In the genomic region with DNA sequence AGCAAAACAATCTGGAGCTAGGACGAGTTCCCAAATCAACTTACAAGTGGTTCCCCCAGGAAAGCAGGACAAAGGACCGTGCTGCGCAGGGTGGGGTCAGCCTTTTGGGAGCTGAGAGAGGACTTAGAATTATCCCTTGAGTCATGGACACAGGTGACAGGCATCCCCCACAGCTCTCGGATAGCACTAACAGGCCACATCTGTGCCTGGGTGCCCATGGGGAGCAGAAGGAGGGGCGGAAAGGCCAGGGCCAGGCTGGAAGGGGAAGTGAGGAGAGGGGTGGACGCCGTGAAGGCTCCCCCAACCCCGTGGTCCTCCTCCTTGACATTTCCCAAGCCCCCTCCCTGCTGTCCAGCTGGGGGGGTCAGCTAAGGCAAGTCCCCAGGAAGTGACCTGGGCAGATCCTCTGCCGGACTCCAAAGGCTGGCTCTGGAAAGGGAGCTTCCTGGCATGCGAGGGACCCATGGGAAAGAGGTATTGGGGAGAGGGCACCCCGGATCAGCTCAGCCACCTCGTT, we compare ENCODE assay signal across 1 cellular context.
TF ChIP-seq lines count a peak whose summit lies in the region.

No MANE protein-coding gene starts in this region.

TF ChIP-seq in endothelial cell of umbilical vein, 7 proteins besides CTCF, POLR2A, EP300 and RAD21:
- TF ChIP-seq GATA2 (IDR thresholded peaks at IDR 0.05; ENCODE audit: insufficient read depth, insufficient read length, low read depth, low read length) (no peak), MYC (IDR thresholded peaks at IDR 0.05; ENCODE audit: low read depth, low read length) (no peak), FOS (IDR thresholded peaks at IDR 0.05; ENCODE audit: borderline replicate concordance, insufficient read depth, low read length) (no peak), JUN (IDR thresholded peaks at IDR 0.05; ENCODE audit: borderline replicate concordance, insufficient read depth, insufficient read length, low read depth) (no peak), EZH2 (IDR thresholded peaks at IDR 0.05; ENCODE audit: borderline replicate concordance, low read depth, low read length, severe bottlenecking) (no peak)
- TF ChIP-seq, protein P1, sequence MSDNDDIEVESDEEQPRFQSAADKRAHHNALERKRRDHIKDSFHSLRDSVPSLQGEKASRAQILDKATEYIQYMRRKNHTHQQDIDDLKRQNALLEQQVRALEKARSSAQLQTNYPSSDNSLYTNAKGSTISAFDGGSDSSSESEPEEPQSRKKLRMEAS (IDR thresholded peaks at IDR 0.05; ENCODE audit: insufficient read depth, insufficient read length), result no peak
